Comparison of ENCODE assay signal across 15 cellular contexts in genomic region chr4:2436301-2436700, GRCh38. TPM values are rescaled to one million over a fixed set of nuclear protein-coding genes. Genes with fewer than 3 reads are reported as not detected.
DNase-seq lines count a peak whose midpoint lies in the region; ATAC-seq, FAIRE-seq and TF ChIP-seq lines count a peak whose summit lies in the region.
"Had no signal": no experiment of that assay in that cellular context is flagged by ENCODE, and none has a peak within 500 bp of the region (broad histone marks: within the 10 kb centered on the region; RNA-seq: fewer than 3 reads in every experiment).

No MANE protein-coding gene starts in this region.

- no peak overlapping the region for H2BK120ac ChIP-seq in H9 (ENCODE audit: low read depth, low read length, poor library complexity, severe bottlenecking)

- H3K18ac ChIP-seq in H9 (ENCODE audit: insufficient read length, low read depth, low read length), result no peak overlapping the region

- H2BK12ac ChIP-seq in H9 (ENCODE audit: insufficient read length, low read depth, low read length), result no peak overlapping the region

- H3K14ac ChIP-seq in H9 (ENCODE audit: insufficient read depth, low read length), result no peak overlapping the region

- no peak overlapping the region for H3K27ac ChIP-seq in H9 (ENCODE audit: insufficient read length, low read depth, low read length)
- no peak overlapping the region for H3K27ac ChIP-seq in K562 (ENCODE audit: extremely low read depth, low read depth, low read length)
- H3K27ac ChIP-seq in HepG2 (ENCODE audit: extremely low read length, insufficient read depth, low read length), result no peak overlapping the region
- H3K27ac ChIP-seq: breast epithelium had no signal

- WGBS in H9 (ENCODE audit: extremely low coverage, insufficient read length, low lambda C conversion rate), result no CpG with 5 or more reads among the region's 10 CpGs
- WGBS in K562 (ENCODE audit: insufficient coverage, low coverage, missing lambda C conversion rate), result 29% methylated on average over 10 of the region's 10 CpGs
- WGBS in HepG2 (ENCODE audit: low lambda C conversion rate), result 29% methylated on average over 10 of the region's 10 CpGs

- H3K79me2 ChIP-seq in H9 (ENCODE audit: insufficient read depth, low read length) (no peaks in the 10 kb centered on the region), K562 (ENCODE audit: control insufficient read depth, insufficient read depth, low read length) (no peaks in the 10 kb centered on the region), HepG2 (ENCODE audit: insufficient read depth, low read length) (no peaks in the 10 kb centered on the region)

- in situ Hi-C loops in K562 (cut with MboI) (no loop called here), HepG2 (cut with HindIII; ENCODE audit: extremely low pct_ligation_motif_present, low pct_unique_long_range_greater_than_20kb) (no loop called here)

- H3K27me3 Mint-ChIP-seq in H9 (ENCODE audit: low read depth), result peaks cover 4% of the 10 kb centered on the region; the same call in 1 of the 2 replicates
- H3K27me3 Mint-ChIP-seq: activated CD8-positive, alpha-beta memory T cell treated with anti-CD3 and anti-CD28 coated beads, Interleukin-2, amount 10 ng/mL, durations not matched to agents 7 days and 5 days; stimulated activated naive CD8-positive, alpha-beta T cell treated with anti-CD3 and anti-CD28 coated beads, Interleukin-15, amount 100 ng/mL, for 72 hours had no signal

- H3T11ph ChIP-seq in H9 (ENCODE audit: low read length), result no peak overlapping the region

- CTCF ChIA-PET in K562 (lab: Yijun Ruan, JAX; ENCODE audit: low intra/inter-chr PET ratio), result interaction anchor here (0.6 kb wide), 1 partner anchor 15 kb away, joined by 3 read pairs; no protein-coding TSS in a partner anchor
- CTCF ChIA-PET in HepG2 (lab: Yijun Ruan, JAX; ENCODE audit: low intra/inter-chr PET ratio, low total read pairs), result no interaction called here

- H3K56ac ChIP-seq in H9 (ENCODE audit: insufficient read length, low read depth, low read length), result no peak overlapping the region

- no peak overlapping the region for H3K27ac Mint-ChIP-seq in H9
- H3K27ac Mint-ChIP-seq: activated CD8-positive, alpha-beta memory T cell treated with anti-CD3 and anti-CD28 coated beads, Interleukin-2, amount 10 ng/mL, durations not matched to agents 7 days and 5 days; stimulated activated naive CD8-positive, alpha-beta T cell treated with anti-CD3 and anti-CD28 coated beads, Interleukin-15, amount 100 ng/mL, for 72 hours had no signal

- H3K36me3 ChIP-seq in K562 (ENCODE audit: control insufficient read depth, insufficient read depth, low read length) (no peaks in the 10 kb centered on the region), HepG2 (replicated peaks in 1 of 2; ENCODE audit: control insufficient read depth in 1 of 2, insufficient read depth in 2 of 2, low read length in 2 of 2) (no peaks in the 10 kb centered on the region)
- H3K36me3 ChIP-seq: breast epithelium had no signal

- TF ChIP-seq CTCF in H9 (conservative IDR thresholded peaks at IDR 0.05) (peak; percentile 20; the same call in 1 of the 3 replicates), K562 (IDR thresholded peaks at IDR 0.05 in 2 of 3, conservative IDR thresholded peaks at IDR 0.05 in 1 of 3; ENCODE audit: insufficient read depth in 2 of 3, low read depth in 1 of 3, low read length in 3 of 3) (peak; percentile 34 to 43 (median 38); a peak in 4 of 6 replicates), HepG2 (CRISPR knock-in tag; IDR thresholded peaks at IDR 0.05) (peak; percentile 49)

- intact Hi-C loops in K562 (cut with micrococcal nuclease), result no loop called here
- intact Hi-C loops in HepG2 (cut with micrococcal nuclease; ENCODE audit: unreplicated experiment), result no loop called here

- H3K9me1 ChIP-seq in K562 (ENCODE audit: control insufficient read depth, insufficient read depth, low read length), result no peaks in the 10 kb centered on the region

- no peaks in the 10 kb centered on the region for H3K36me3 Mint-ChIP-seq in H9 (ENCODE audit: insufficient read depth in 1 of 3, low read depth in 3 of 3)
- H3K36me3 Mint-ChIP-seq: activated CD8-positive, alpha-beta memory T cell treated with anti-CD3 and anti-CD28 coated beads, Interleukin-2, amount 10 ng/mL, durations not matched to agents 7 days and 5 days had no signal

- H3K9ac ChIP-seq in H9 (ENCODE audit: extremely low read depth, insufficient read length, low read length) (no peak overlapping the region), K562 (ENCODE audit: insufficient read depth in 1 of 2, low read depth in 2 of 2, low read length in 2 of 2) (no peak overlapping the region), HepG2 (ENCODE audit: insufficient read depth, low read depth, low read length) (no peak overlapping the region)

- BruUV-seq in K562 (replicated peaks; lab: Mats Ljungman, UMichigan), result no TSS peak
- BruUV-seq in HepG2 (replicated peaks; lab: Mats Ljungman, UMichigan), result no TSS peak

- peaks cover 6 to 9% of the 10 kb centered on the region in 2 experiments for H3K4me1 Mint-ChIP-seq in H9
- H3K4me1 Mint-ChIP-seq: activated CD8-positive, alpha-beta memory T cell treated with anti-CD3 and anti-CD28 coated beads, Interleukin-2, amount 10 ng/mL, durations not matched to agents 7 days and 5 days had no signal

- H3K4me3 ChIP-seq in K562 (no peak overlapping the region), HepG2 (replicated peaks in 1 of 3; ENCODE audit: insufficient read depth in 1 of 3, low read depth in 2 of 3, low read length in 3 of 3) (no peak overlapping the region)
- H3K4me3 ChIP-seq: breast epithelium had no signal

- H4K20me1 ChIP-seq in H9 (ENCODE audit: control insufficient read depth, insufficient read depth, insufficient read length) (no peaks in the 10 kb centered on the region), K562 (replicated peaks; ENCODE audit: control insufficient read depth, insufficient read depth, low read length) (no peaks in the 10 kb centered on the region), HepG2 (ENCODE audit: insufficient read depth, low read length) (no peaks in the 10 kb centered on the region)

- no peak overlapping the region for H4K91ac ChIP-seq in H9 (ENCODE audit: insufficient read length, low read depth, low read length)

- no peak overlapping the region for H4K8ac ChIP-seq in H9 (replicated peaks; ENCODE audit: insufficient read length, low read depth, low read length)

- no peak overlapping the region for H2AK5ac ChIP-seq in H9 (ENCODE audit: insufficient read length, low read length)

- no peak overlapping the region for H3K4me3 Mint-ChIP-seq in H9
- H3K4me3 Mint-ChIP-seq: activated CD8-positive, alpha-beta memory T cell treated with anti-CD3 and anti-CD28 coated beads, Interleukin-2, amount 10 ng/mL, durations not matched to agents 7 days and 5 days; stimulated activated naive CD8-positive, alpha-beta T cell treated with anti-CD3 and anti-CD28 coated beads, Interleukin-15, amount 100 ng/mL, for 72 hours had no signal

- FAIRE-seq in K562 (lab: Jason Lieb, UNC) (no peak), HepG2 (lab: Jason Lieb, UNC) (peak; percentile 37)

- H3K9me3 Mint-ChIP-seq in H9, result no peaks in the 10 kb centered on the region; a peak in 1 of 5 replicates
- H3K9me3 Mint-ChIP-seq: stimulated activated naive CD8-positive, alpha-beta T cell treated with anti-CD3 and anti-CD28 coated beads, Interleukin-15, amount 100 ng/mL, for 72 hours had no signal

- H3K79me1 ChIP-seq in H9 (ENCODE audit: insufficient read depth, low read depth, low read length, poor library complexity, severe bottlenecking), result no peaks in the 10 kb centered on the region

- H2BK5ac ChIP-seq in H9 (ENCODE audit: insufficient read length, low read length), result no peak overlapping the region

- no peak for TF ChIP-seq EP300 in K562 (IDR thresholded peaks at IDR 0.05; ENCODE audit: low read length)
- TF ChIP-seq EP300 in HepG2 (IDR thresholded peaks at IDR 0.05; ENCODE audit: low read depth in 2 of 2, low read length in 2 of 2), result no peak
- no peak for TF ChIP-seq EP300 in HepG2 (CRISPR knock-in tag; IDR thresholded peaks at IDR 0.05; ENCODE audit: borderline replicate concordance)

- no peak overlapping the region for H2BK20ac ChIP-seq in H9 (ENCODE audit: low read depth, low read length, poor library complexity, severe bottlenecking)

- no peak overlapping the region for H3K23ac ChIP-seq in H9 (ENCODE audit: insufficient read length, low read depth, low read length)

- H3K4me2 ChIP-seq in H9 (ENCODE audit: insufficient read depth, insufficient read length, low read length) (no peak overlapping the region), K562 (ENCODE audit: insufficient read depth, low read length) (no peak overlapping the region), HepG2 (ENCODE audit: low read depth, low read length) (no peak overlapping the region)

- POLR2A ChIA-PET in K562 (lab: Yijun Ruan, JAX) (interaction anchor here (0.6 to 1.0 kb wide), 5 partner anchors 8 to 792 kb away, joined by 3 to 4 read pairs (median 3); no protein-coding TSS in a partner anchor), HepG2 (lab: Yijun Ruan, JAX) (no interaction called here)

- H2BK15ac ChIP-seq in H9 (ENCODE audit: low read depth, low read length), result no peak overlapping the region

- no peak for ATAC-seq in K562
- ATAC-seq in HepG2, result peak; percentile 58
- ATAC-seq in HG03175 (IDR thresholded peaks at IDR 0.05; ENCODE audit: unreplicated experiment), result no peak
- ATAC-seq: activated CD8-positive, alpha-beta memory T cell treated with anti-CD3 and anti-CD28 coated beads, Interleukin-2, amount 10 ng/mL, durations not matched to agents 7 days and 5 days; stimulated activated naive CD8-positive, alpha-beta T cell treated with anti-CD3 and anti-CD28 coated beads, Interleukin-15, amount 100 ng/mL, for 72 hours had no signal

- no peaks in the 10 kb centered on the region for H3K23me2 ChIP-seq in H9 (ENCODE audit: insufficient read length, low read depth, low read length, poor library complexity, severe bottlenecking)

- no peak overlapping the region for H3K4ac ChIP-seq in H9 (ENCODE audit: low read depth, low read length)

- no peak for TF ChIP-seq POLR2A in K562 (conservative IDR thresholded peaks at IDR 0.05)
- TF ChIP-seq POLR2A in HepG2 (IDR thresholded peaks at IDR 0.05; ENCODE audit: insufficient read depth in 1 of 2, low read depth in 2 of 2, low read length in 2 of 2), result no peak

- H3K4me1 ChIP-seq in H9 (ENCODE audit: insufficient read depth, low read length) (no peaks in the 10 kb centered on the region), K562 (replicated peaks in 1 of 2; ENCODE audit: control insufficient read depth in 2 of 2, insufficient read depth in 2 of 2, low read length in 2 of 2) (peaks cover 14 to 37% of the 10 kb centered on the region in 2 experiments), HepG2 (ENCODE audit: insufficient read depth, low read length) (peaks cover 24% of the 10 kb centered on the region)
- H3K4me1 ChIP-seq: breast epithelium had no signal

- no peak overlapping the region for H4K5ac ChIP-seq in H9 (ENCODE audit: insufficient read length, low read depth, low read length)

- DNase-seq in AG20443 (ENCODE audit: low spot score) (peak; percentile 66), H9 (no peak), K562 (ENCODE audit: extremely low read depth in 1 of 4, low spot score in 3 of 4) (peak in 1 of 4 experiments; percentile 15), HepG2 (ENCODE audit: low spot score) (no peak), NCI-H1105 (lab: John Stamatoyannopoulos, UW) (no peak), SK-N-DZ (ENCODE audit: low spot score) (no peak)
- DNase-seq in activated CD8-positive, alpha-beta memory T cell treated with anti-CD3 and anti-CD28 coated beads, Interleukin-2, amount 50 U/mL, for 48 hours, result no peak
- DNase-seq: activated CD8-positive, alpha-beta memory T cell treated with anti-CD3 and anti-CD28 coated beads, Interleukin-2, amount 10 ng/mL, durations not matched to agents 7 days and 5 days; GF-D8; NCI-H446; stimulated activated CD4-positive, alpha-beta T cell treated with anti-CD3 and anti-CD28 coated beads, Interleukin-15, amount 100 ng/mL, for 24 hours; stimulated activated naive CD8-positive, alpha-beta T cell treated with anti-CD3 and anti-CD28 coated beads, Interleukin-15, amount 100 ng/mL, for 72 hours had no signal

- H3K9me3 ChIP-seq in H9 (ENCODE audit: control insufficient read depth, low read depth, low read length), result no peaks in the 10 kb centered on the region
- no peaks in the 10 kb centered on the region for H3K9me3 ChIP-seq in K562 (replicated peaks; ENCODE audit: control insufficient read depth, insufficient read depth, low read depth, low read length)
- H3K9me3 ChIP-seq in HepG2 (ENCODE audit: low read length), result no peaks in the 10 kb centered on the region
- H3K9me3 ChIP-seq: breast epithelium had no signal

- TF ChIP-seq RAD21 in K562 (CRISPR knock-in tag; conservative IDR thresholded peaks at IDR 0.05 in 1 of 2, IDR thresholded peaks at IDR 0.05 in 1 of 2), result peak; percentile 39 to 52; a peak in 3 of 4 replicates
- TF ChIP-seq RAD21 in HepG2 (CRISPR knock-in tag; IDR thresholded peaks at IDR 0.05), result no peak

- H3K27me3 ChIP-seq in H9 (ENCODE audit: insufficient read depth, low read length) (no peaks in the 10 kb centered on the region), K562 (ENCODE audit: control insufficient read depth in 2 of 2, insufficient read depth in 2 of 2, low read length in 2 of 2) (no peaks in the 10 kb centered on the region), HepG2 (ENCODE audit: control insufficient read depth in 1 of 2, insufficient read depth in 2 of 2, low read length in 2 of 2) (peaks cover 9 to 53% of the 10 kb centered on the region in 2 experiments; a peak in 4 of 5 replicates)

- H2AFZ ChIP-seq in H9 (ENCODE audit: low read length) (no peak overlapping the region), K562 (ENCODE audit: low read depth, low read length) (no peak overlapping the region), HepG2 (ENCODE audit: low read length) (no peak overlapping the region)

RNA-seq across cellular contexts. Expression of gene CFAP99, which starts 17.5 kb away (rescaled TPM):
- total RNA-seq in H9 (2021), result 0.13 and 0.35 TPM in 2 replicates
- total RNA-seq in K562 (2011; cell fraction: chromatin; rRNA removed; ENCODE audit: low replicate concordance), result 0.37 TPM in 1 of 2 replicates, not detected in the other
- 0.17 TPM in 1 of 2 replicates, not detected in the other for total RNA-seq in K562 (2011; cell fraction: nucleolus; rRNA removed)
- 0.66 TPM in 1 of 2 replicates, not detected in the other for total RNA-seq in K562 (2011; cell fraction: nucleoplasm; rRNA removed)
- total RNA-seq in K562 (2014; rRNA removed), result 0.12 TPM in 1 of 2 replicates, not detected in the other
- total RNA-seq in K562 (2014; rRNA removed; fragmentation: Illumina TruSeq; extraction: Trizol), result not detected in 2 replicates
- not detected in 2 replicates for total RNA-seq in K562 (2015; rRNA removed; fragmentation: Illumina TruSeq; extraction: Trizol)
- 0.18 and 0.22 TPM in 2 replicates for total RNA-seq in K562 (2021)
- polyA plus RNA-seq in K562 (2011; rRNA removed), result 0.07 and 0.12 TPM in 2 replicates
- 0.07 and 0.12 TPM in 2 replicates for polyA plus RNA-seq in K562 (2011; cell fraction: cytosol; rRNA removed)
- polyA plus RNA-seq in K562 (2011; cell fraction: nucleus; rRNA removed), result 0.11 and 0.24 TPM in 2 replicates
- polyA plus RNA-seq in K562 (2012), result 0.23 and 0.32 TPM in 2 replicates
- polyA plus RNA-seq in K562 (2014; fragmentation: Illumina TruSeq; extraction: Trizol), result 0.09 and 0.17 TPM in 2 replicates
- not detected for polyA plus RNA-seq in K562 (2014; fragmentation: Nextera tagmentation; extraction: Ambion mirVana)
- not detected in 2 replicates for polyA plus RNA-seq in K562 (2014; rRNA removed)
- polyA minus RNA-seq in K562 (2011; rRNA and poly(A)+ RNA removed), result not detected in 2 replicates
- polyA minus RNA-seq in K562 (2011; cell fraction: cytosol; rRNA and poly(A)+ RNA removed), result not detected in 2 replicates
- not detected in 2 replicates for polyA minus RNA-seq in K562 (2011; cell fraction: nucleus; rRNA and poly(A)+ RNA removed)
- not detected in 2 replicates for total RNA-seq in HepG2 (2016; rRNA removed; fragmentation: Illumina TruSeq; extraction: Trizol)
- not detected in 2 replicates for total RNA-seq in HepG2 (2016; cell fraction: cytosol; rRNA removed; fragmentation: Illumina TruSeq; extraction: Trizol; ENCODE audit: low read depth)
- not detected in 2 replicates for total RNA-seq in HepG2 (2016; cell fraction: insoluble cytoplasmic fraction; rRNA removed; fragmentation: Illumina TruSeq; extraction: Trizol)
- total RNA-seq in HepG2 (2016; cell fraction: membrane; rRNA removed; fragmentation: Illumina TruSeq; extraction: Trizol), result not detected in 2 replicates
- not detected in 2 replicates for total RNA-seq in HepG2 (2016; cell fraction: nucleus; rRNA removed; fragmentation: Illumina TruSeq; extraction: Trizol)
- polyA plus RNA-seq in HepG2 (2011; rRNA removed), result 0.07 TPM in 1 of 2 replicates, not detected in the other
- polyA plus RNA-seq in HepG2 (2011; cell fraction: cytosol; rRNA removed), result 0.07 TPM in 1 of 2 replicates, not detected in the other
- 0.29 TPM in 1 of 2 replicates, not detected in the other for polyA plus RNA-seq in HepG2 (2011; cell fraction: nucleus; rRNA removed)
- not detected in 2 replicates for polyA plus RNA-seq in HepG2 (2012)
- polyA plus RNA-seq in HepG2 (2016; cell fraction: cytosol; fragmentation: Illumina TruSeq; extraction: Trizol; ENCODE audit: low read depth), result not detected in 2 replicates
- polyA plus RNA-seq in HepG2 (2016; cell fraction: insoluble cytoplasmic fraction; fragmentation: Illumina TruSeq; extraction: Trizol; ENCODE audit: low read depth), result not detected in 2 replicates
- polyA plus RNA-seq in HepG2 (2016; cell fraction: membrane; fragmentation: Illumina TruSeq; extraction: Trizol; ENCODE audit: low read depth), result not detected in 2 replicates
- polyA plus RNA-seq in HepG2 (2016; cell fraction: nucleus; fragmentation: Illumina TruSeq; extraction: Trizol; ENCODE audit: insufficient read depth, low read depth), result not detected in 2 replicates
- polyA minus RNA-seq in HepG2 (2011; rRNA and poly(A)+ RNA removed; ENCODE audit: low replicate concordance), result not detected in 2 replicates
- polyA minus RNA-seq in HepG2 (2011; cell fraction: cytosol; rRNA and poly(A)+ RNA removed), result not detected in 2 replicates
- polyA minus RNA-seq in HepG2 (2011; cell fraction: nucleus; rRNA and poly(A)+ RNA removed), result not detected in 2 replicates
- not detected in 2 replicates for polyA plus RNA-seq in SK-N-DZ (2014; cell fraction: cytosol; rRNA removed)
- polyA plus RNA-seq in SK-N-DZ (2014; cell fraction: nucleus; rRNA removed), result not detected in 2 replicates
- total RNA-seq: activated CD8-positive, alpha-beta memory T cell treated with anti-CD3 and anti-CD28 coated beads, Interleukin-2, amount 10 ng/mL, durations not matched to agents 7 days and 5 days; glomerular endothelial cell had no signal

RNA-seq across cellular contexts. Expression of gene ZFYVE28, which starts 17.9 kb away (rescaled TPM):
- total RNA-seq in H9 (2021) (0.98 and 1.2 TPM in 2 replicates), K562 (2014; rRNA removed) (11.9 and 15.6 TPM in 2 replicates), K562 (2014; rRNA removed; fragmentation: Illumina TruSeq; extraction: Trizol) (5.0 and 6.1 TPM in 2 replicates), K562 (2015; rRNA removed; fragmentation: Illumina TruSeq; extraction: Trizol) (10.7 and 11.0 TPM in 2 replicates), K562 (2021) (24.8 and 25.1 TPM in 2 replicates), HepG2 (2016; rRNA removed; fragmentation: Illumina TruSeq; extraction: Trizol) (0.22 and 0.24 TPM in 2 replicates)
- total RNA-seq in K562 (2011; cell fraction: chromatin; rRNA removed; ENCODE audit: low replicate concordance), result 99.5 and 128 TPM in 2 replicates
- 69.4 and 77.0 TPM in 2 replicates for total RNA-seq in K562 (2011; cell fraction: nucleolus; rRNA removed)
- 69.0 and 126 TPM in 2 replicates for total RNA-seq in K562 (2011; cell fraction: nucleoplasm; rRNA removed)
- polyA plus RNA-seq in K562 (2011; rRNA removed) (8.2 and 13.7 TPM in 2 replicates), K562 (2014; fragmentation: Illumina TruSeq; extraction: Trizol) (8.9 and 10.3 TPM in 2 replicates), K562 (2014; fragmentation: Nextera tagmentation; extraction: Ambion mirVana) (1 to 10 TPM; 1.3 to 2.1 TPM), K562 (2014; rRNA removed) (16.2 and 20.0 TPM in 2 replicates), HepG2 (2011; rRNA removed) (0.12 and 0.30 TPM in 2 replicates)
- 10.1 and 10.3 TPM in 2 replicates for polyA plus RNA-seq in K562 (2011; cell fraction: cytosol; rRNA removed)
- 85.0 and 102 TPM in 2 replicates for polyA plus RNA-seq in K562 (2011; cell fraction: nucleus; rRNA removed)
- 15.0 and 16.5 TPM in 2 replicates for polyA plus RNA-seq in K562 (2012)
- polyA minus RNA-seq in K562 (2011; rRNA and poly(A)+ RNA removed), result 10.9 and 12.1 TPM in 2 replicates
- polyA minus RNA-seq in K562 (2011; cell fraction: cytosol; rRNA and poly(A)+ RNA removed), result 7.9 and 11.7 TPM in 2 replicates
- polyA minus RNA-seq in K562 (2011; cell fraction: nucleus; rRNA and poly(A)+ RNA removed), result 20.1 and 25.1 TPM in 2 replicates
- not detected in 2 replicates for total RNA-seq in HepG2 (2016; cell fraction: cytosol; rRNA removed; fragmentation: Illumina TruSeq; extraction: Trizol; ENCODE audit: low read depth)
- total RNA-seq in HepG2 (2016; cell fraction: insoluble cytoplasmic fraction; rRNA removed; fragmentation: Illumina TruSeq; extraction: Trizol), result 0.13 and 0.19 TPM in 2 replicates
- 0.14 and 0.22 TPM in 2 replicates for total RNA-seq in HepG2 (2016; cell fraction: membrane; rRNA removed; fragmentation: Illumina TruSeq; extraction: Trizol)
- 0.25 TPM in 1 of 2 replicates, not detected in the other for total RNA-seq in HepG2 (2016; cell fraction: nucleus; rRNA removed; fragmentation: Illumina TruSeq; extraction: Trizol)
- 0.09 TPM in 2 replicates for polyA plus RNA-seq in HepG2 (2011; cell fraction: cytosol; rRNA removed)
- polyA plus RNA-seq in HepG2 (2011; cell fraction: nucleus; rRNA removed), result 0.69 and 1.4 TPM in 2 replicates
- polyA plus RNA-seq in HepG2 (2012), result 0.04 and 0.31 TPM in 2 replicates
- 0.03 and 0.14 TPM in 2 replicates for polyA plus RNA-seq in HepG2 (2016; cell fraction: cytosol; fragmentation: Illumina TruSeq; extraction: Trizol; ENCODE audit: low read depth)
- polyA plus RNA-seq in HepG2 (2016; cell fraction: insoluble cytoplasmic fraction; fragmentation: Illumina TruSeq; extraction: Trizol; ENCODE audit: low read depth), result 0.22 and 0.24 TPM in 2 replicates
- not detected in 2 replicates for polyA plus RNA-seq in HepG2 (2016; cell fraction: membrane; fragmentation: Illumina TruSeq; extraction: Trizol; ENCODE audit: low read depth)
- 0.19 and 0.61 TPM in 2 replicates for polyA plus RNA-seq in HepG2 (2016; cell fraction: nucleus; fragmentation: Illumina TruSeq; extraction: Trizol; ENCODE audit: insufficient read depth, low read depth)
- polyA minus RNA-seq in HepG2 (2011; rRNA and poly(A)+ RNA removed; ENCODE audit: low replicate concordance), result 0.72 and 3.2 TPM in 2 replicates
- 0.26 TPM in 1 of 2 replicates, not detected in the other for polyA minus RNA-seq in HepG2 (2011; cell fraction: cytosol; rRNA and poly(A)+ RNA removed)
- 0.52 TPM in 1 of 2 replicates, not detected in the other for polyA minus RNA-seq in HepG2 (2011; cell fraction: nucleus; rRNA and poly(A)+ RNA removed)
- 0.77 TPM in 1 of 2 replicates, not detected in the other for polyA plus RNA-seq in SK-N-DZ (2014; cell fraction: cytosol; rRNA removed)
- 0.91 TPM in 1 of 2 replicates, not detected in the other for polyA plus RNA-seq in SK-N-DZ (2014; cell fraction: nucleus; rRNA removed)

RNA-seq across cellular contexts. Expression of gene RNF4, which starts 32.6 kb away (rescaled TPM):
- total RNA-seq in H9 (2021), result 88.5 and 92.0 TPM in 2 replicates
- 223 and 256 TPM in 2 replicates for total RNA-seq in K562 (2011; cell fraction: chromatin; rRNA removed; ENCODE audit: low replicate concordance)
- 134 and 146 TPM in 2 replicates for total RNA-seq in K562 (2011; cell fraction: nucleolus; rRNA removed)
- 170 and 171 TPM in 2 replicates for total RNA-seq in K562 (2011; cell fraction: nucleoplasm; rRNA removed)
- total RNA-seq in K562 (2014; rRNA removed), result 32.1 and 35.5 TPM in 2 replicates
- total RNA-seq in K562 (2014; rRNA removed; fragmentation: Illumina TruSeq; extraction: Trizol), result 38.0 and 40.9 TPM in 2 replicates
- 46.0 and 47.1 TPM in 2 replicates for total RNA-seq in K562 (2015; rRNA removed; fragmentation: Illumina TruSeq; extraction: Trizol)
- total RNA-seq in K562 (2021), result 43.5 and 49.1 TPM in 2 replicates
- polyA plus RNA-seq in K562 (2011; rRNA removed), result 51.5 and 54.7 TPM in 2 replicates
- polyA plus RNA-seq in K562 (2011; cell fraction: cytosol; rRNA removed), result 44.6 and 45.9 TPM in 2 replicates
- polyA plus RNA-seq in K562 (2011; cell fraction: nucleus; rRNA removed), result 74.6 and 75.8 TPM in 2 replicates
- polyA plus RNA-seq in K562 (2012), result 34.3 and 38.0 TPM in 2 replicates
- 40.4 and 44.8 TPM in 2 replicates for polyA plus RNA-seq in K562 (2014; fragmentation: Illumina TruSeq; extraction: Trizol)
- 10 to 100 TPM; 19.2 to 59.3 TPM for polyA plus RNA-seq in K562 (2014; fragmentation: Nextera tagmentation; extraction: Ambion mirVana)
- polyA plus RNA-seq in K562 (2014; rRNA removed), result 32.6 and 35.2 TPM in 2 replicates
- polyA minus RNA-seq in K562 (2011; rRNA and poly(A)+ RNA removed), result 56.5 and 61.8 TPM in 2 replicates
- polyA minus RNA-seq in K562 (2011; cell fraction: cytosol; rRNA and poly(A)+ RNA removed), result 35.3 and 43.3 TPM in 2 replicates
- polyA minus RNA-seq in K562 (2011; cell fraction: nucleus; rRNA and poly(A)+ RNA removed), result 68.3 and 94.6 TPM in 2 replicates
- 38.1 and 46.7 TPM in 2 replicates for total RNA-seq in HepG2 (2016; rRNA removed; fragmentation: Illumina TruSeq; extraction: Trizol)
- 16.3 and 17.2 TPM in 2 replicates for total RNA-seq in HepG2 (2016; cell fraction: cytosol; rRNA removed; fragmentation: Illumina TruSeq; extraction: Trizol; ENCODE audit: low read depth)
- 36.0 and 47.6 TPM in 2 replicates for total RNA-seq in HepG2 (2016; cell fraction: insoluble cytoplasmic fraction; rRNA removed; fragmentation: Illumina TruSeq; extraction: Trizol)
- total RNA-seq in HepG2 (2016; cell fraction: membrane; rRNA removed; fragmentation: Illumina TruSeq; extraction: Trizol), result 24.2 and 25.2 TPM in 2 replicates
- total RNA-seq in HepG2 (2016; cell fraction: nucleus; rRNA removed; fragmentation: Illumina TruSeq; extraction: Trizol), result 34.8 and 37.0 TPM in 2 replicates
- 40.3 and 45.1 TPM in 2 replicates for polyA plus RNA-seq in HepG2 (2011; rRNA removed)
- polyA plus RNA-seq in HepG2 (2011; cell fraction: cytosol; rRNA removed), result 34.5 and 42.3 TPM in 2 replicates
- 33.3 and 33.4 TPM in 2 replicates for polyA plus RNA-seq in HepG2 (2011; cell fraction: nucleus; rRNA removed)
- 27.9 and 28.2 TPM in 2 replicates for polyA plus RNA-seq in HepG2 (2012)
- polyA plus RNA-seq in HepG2 (2016; cell fraction: cytosol; fragmentation: Illumina TruSeq; extraction: Trizol; ENCODE audit: low read depth), result 3.3 and 5.5 TPM in 2 replicates
- 45.3 and 46.1 TPM in 2 replicates for polyA plus RNA-seq in HepG2 (2016; cell fraction: insoluble cytoplasmic fraction; fragmentation: Illumina TruSeq; extraction: Trizol; ENCODE audit: low read depth)
- polyA plus RNA-seq in HepG2 (2016; cell fraction: membrane; fragmentation: Illumina TruSeq; extraction: Trizol; ENCODE audit: low read depth), result 12.0 and 14.1 TPM in 2 replicates
- polyA plus RNA-seq in HepG2 (2016; cell fraction: nucleus; fragmentation: Illumina TruSeq; extraction: Trizol; ENCODE audit: insufficient read depth, low read depth), result 33.1 and 33.8 TPM in 2 replicates
- polyA minus RNA-seq in HepG2 (2011; rRNA and poly(A)+ RNA removed; ENCODE audit: low replicate concordance), result 65.3 and 74.2 TPM in 2 replicates
- polyA minus RNA-seq in HepG2 (2011; cell fraction: cytosol; rRNA and poly(A)+ RNA removed), result 36.1 and 36.8 TPM in 2 replicates
- polyA minus RNA-seq in HepG2 (2011; cell fraction: nucleus; rRNA and poly(A)+ RNA removed), result 55.2 and 60.3 TPM in 2 replicates
- 40.6 and 63.2 TPM in 2 replicates for polyA plus RNA-seq in SK-N-DZ (2014; cell fraction: cytosol; rRNA removed)
- polyA plus RNA-seq in SK-N-DZ (2014; cell fraction: nucleus; rRNA removed), result 31.6 and 34.1 TPM in 2 replicates
